ENCODE assay signal across 21 cellular contexts in genomic region chr5:169195601-169196000, GRCh38.
"Had no signal": no experiment of that assay in that cellular context is flagged by ENCODE, and none has a peak within 500 bp of the region (broad histone marks: within the 10 kb centered on the region; RNA-seq: fewer than 3 reads in every experiment).

No MANE protein-coding gene starts in this region.

- H3K4me3 ChIP-seq: heart right ventricle, lower lobe of right lung, testis, upper lobe of right lung had no signal

- H3K27ac Mint-ChIP-seq: activated B cell treated with CpG ODN at 0.5 μM for 24 hours; activated CD4-positive, alpha-beta T cell treated with anti-CD3 and anti-CD28 coated beads, Interleukin-2, amount 10 ng/mL, durations not matched to agents 24 days and 14 days; activated naive CD8-positive, alpha-beta T cell treated with anti-CD3 and anti-CD28 coated beads, Interleukin-2, amount 10 ng/mL, durations not matched to agents 7 days and 5 days; activated T-helper 1 cell treated with anti-CD3 and anti-CD28 coated beads, Interleukin-12 subunit alpha, Interleukin-12 subunit beta, Interleukin-2, Interleukin-4 antibody, amounts not matched to agents 30 ng/mL and 10 ng/mL and 1 ng/mL, durations not matched to agents 14 hours and 24 hours and 36 hours; mesothelial cell of epicardium; nephron progenitor cell; progenitor cell of endocrine pancreas; stimulated activated naive CD8-positive, alpha-beta T cell treated with anti-CD3 and anti-CD28 coated beads, Interleukin-15, Interleukin-2, amounts not matched to agents 100 ng/mL and 50 ng/mL, for 24 hours; T-helper 17 cell had no signal

- H3K36me3 ChIP-seq: heart right ventricle, lower lobe of right lung, upper lobe of right lung had no signal

- H3K4me1 ChIP-seq: testis had no signal

- H3K9me3 Mint-ChIP-seq: activated B cell treated with CpG ODN at 0.5 μM for 24 hours; activated CD4-positive, alpha-beta T cell treated with anti-CD3 and anti-CD28 coated beads, Interleukin-2, amount 10 ng/mL, durations not matched to agents 24 days and 14 days; activated naive CD8-positive, alpha-beta T cell treated with anti-CD3 and anti-CD28 coated beads, Interleukin-2, amount 10 ng/mL, durations not matched to agents 7 days and 5 days; activated T-helper 1 cell treated with anti-CD3 and anti-CD28 coated beads, Interleukin-12 subunit alpha, Interleukin-12 subunit beta, Interleukin-2, Interleukin-4 antibody, amounts not matched to agents 30 ng/mL and 10 ng/mL and 1 ng/mL, durations not matched to agents 14 hours and 24 hours and 36 hours; mesothelial cell of epicardium; nephron progenitor cell; stimulated activated naive CD8-positive, alpha-beta T cell treated with anti-CD3 and anti-CD28 coated beads, Interleukin-15, Interleukin-2, amounts not matched to agents 100 ng/mL and 50 ng/mL, for 24 hours had no signal

- FAIRE-seq: colon, endometrium had no signal

- DNase-seq: activated B cell treated with CpG ODN at 0.5 μM for 24 hours; activated CD4-positive, alpha-beta T cell treated with anti-CD3 and anti-CD28 coated beads, Interleukin-2, amount 10 ng/mL, durations not matched to agents 24 days and 14 days; activated CD8-positive, alpha-beta memory T cell treated with anti-CD3 and anti-CD28 coated beads for 24 hours; activated naive CD8-positive, alpha-beta T cell treated with anti-CD3 and anti-CD28 coated beads, Interleukin-2, amount 10 ng/mL, durations not matched to agents 7 days and 5 days; aorta; foreskin melanocyte; heart right ventricle; left colon; lower lobe of right lung; nephron progenitor cell; occipital lobe; right cardiac atrium; T-helper 17 cell; testis; upper lobe of right lung had no signal

- H3K4me3 Mint-ChIP-seq: activated B cell treated with CpG ODN at 0.5 μM for 24 hours; activated CD4-positive, alpha-beta T cell treated with anti-CD3 and anti-CD28 coated beads, Interleukin-2, amount 10 ng/mL, durations not matched to agents 24 days and 14 days; activated naive CD8-positive, alpha-beta T cell treated with anti-CD3 and anti-CD28 coated beads, Interleukin-2, amount 10 ng/mL, durations not matched to agents 7 days and 5 days; activated T-helper 1 cell treated with anti-CD3 and anti-CD28 coated beads, Interleukin-12 subunit alpha, Interleukin-12 subunit beta, Interleukin-2, Interleukin-4 antibody, amounts not matched to agents 30 ng/mL and 10 ng/mL and 1 ng/mL, durations not matched to agents 14 hours and 24 hours and 36 hours; mesothelial cell of epicardium; nephron progenitor cell; stimulated activated naive CD8-positive, alpha-beta T cell treated with anti-CD3 and anti-CD28 coated beads, Interleukin-15, Interleukin-2, amounts not matched to agents 100 ng/mL and 50 ng/mL, for 24 hours; T-helper 17 cell had no signal

- H3K27me3 Mint-ChIP-seq: activated B cell treated with CpG ODN at 0.5 μM for 24 hours; activated CD4-positive, alpha-beta T cell treated with anti-CD3 and anti-CD28 coated beads, Interleukin-2, amount 10 ng/mL, durations not matched to agents 24 days and 14 days; progenitor cell of endocrine pancreas; stimulated activated naive CD8-positive, alpha-beta T cell treated with anti-CD3 and anti-CD28 coated beads, Interleukin-15, Interleukin-2, amounts not matched to agents 100 ng/mL and 50 ng/mL, for 24 hours had no signal

- H3K27me3 ChIP-seq: testis, upper lobe of right lung had no signal

- H3K4me1 Mint-ChIP-seq: activated B cell treated with CpG ODN at 0.5 μM for 24 hours; activated CD4-positive, alpha-beta T cell treated with anti-CD3 and anti-CD28 coated beads, Interleukin-2, amount 10 ng/mL, durations not matched to agents 24 days and 14 days; activated naive CD8-positive, alpha-beta T cell treated with anti-CD3 and anti-CD28 coated beads, Interleukin-2, amount 10 ng/mL, durations not matched to agents 7 days and 5 days; mesothelial cell of epicardium; T-helper 17 cell had no signal

- H3K27ac ChIP-seq: heart right ventricle, lower lobe of right lung, testis, upper lobe of right lung had no signal

- H3K36me3 Mint-ChIP-seq: activated naive CD8-positive, alpha-beta T cell treated with anti-CD3 and anti-CD28 coated beads, Interleukin-2, amount 10 ng/mL, durations not matched to agents 7 days and 5 days; mesothelial cell of epicardium had no signal

- H3K9me3 ChIP-seq: heart right ventricle, lower lobe of right lung, testis, upper lobe of right lung had no signal
